In genomic region chr11:28347351-28347750, GRCh38 we compare ENCODE assay signal across 23 cellular contexts.
DNase-seq lines count a peak whose midpoint lies in the region; ATAC-seq and TF ChIP-seq lines count a peak whose summit lies in the region.
"Had no signal": no experiment of that assay in that cellular context is flagged by ENCODE, and none has a peak within 500 bp of the region (broad histone marks: within the 10 kb centered on the region; RNA-seq: fewer than 3 reads in every experiment).

No MANE protein-coding gene starts in this region.

- no peaks in the 10 kb centered on the region for H3K27me3 Mint-ChIP-seq in CD8-positive, alpha-beta T cell (ENCODE audit: low read depth)
- H3K27me3 Mint-ChIP-seq in T-helper 2 cell treated with Interferon-gamma antibody and Interleukin-4, amounts not matched to agents 5 μg/mL and 100 μg/mL, for 36 hours (ENCODE audit: low read depth): no peaks in the 10 kb centered on the region
- H3K27me3 Mint-ChIP-seq: CD4-positive, alpha-beta memory T cell had no signal

- peaks cover 5% of the 10 kb centered on the region for H3K9me3 Mint-ChIP-seq in CD8-positive, alpha-beta T cell
- H3K9me3 Mint-ChIP-seq in T-helper 2 cell treated with Interferon-gamma antibody and Interleukin-4, amounts not matched to agents 5 μg/mL and 100 μg/mL, for 36 hours: no peaks in the 10 kb centered on the region

- no peaks in the 10 kb centered on the region for H3K36me3 ChIP-seq in CD8-positive, alpha-beta T cell (ENCODE audit: insufficient read depth, low read length)
- H3K36me3 ChIP-seq: HAP-1, SJSA1 had no signal

- DNase-seq in GM03348 (ENCODE audit: low spot score) (peak; percentile 40), M059J (ENCODE audit: low read depth) (peak; percentile 43), fibroblast of mammary gland (ENCODE audit: low read depth) (peak; percentile 16), NCI-H146 (lab: John Stamatoyannopoulos, UW) (no peak)
- DNase-seq in CD8-positive, alpha-beta T cell: no peak
- no peak for DNase-seq in T-helper 2 cell treated with Interferon-gamma antibody and Interleukin-4, amounts not matched to agents 5 μg/mL and 100 μg/mL, for 36 hours (ENCODE audit: low spot score)
- DNase-seq: C1 segment of cervical spinal cord; Caco-2; CD4-positive, alpha-beta memory T cell; DMS 273 treated with DMSO at 0.1 percent for 48 hours; DMS79; NCI-H1092 treated with DMSO at 0.1 percent for 48 hours; NCI-H1436; NCI-H187 treated with DMSO at 0.1 percent for 48 hours; NCI-H2107; NCI-H524; NCI-H774; Right ventricle myocardium superior; RPMI8226 had no signal

- no peak overlapping the region for H3K27ac Mint-ChIP-seq in CD8-positive, alpha-beta T cell
- H3K27ac Mint-ChIP-seq in T-helper 2 cell treated with Interferon-gamma antibody and Interleukin-4, amounts not matched to agents 5 μg/mL and 100 μg/mL, for 36 hours: no peak overlapping the region
- H3K27ac Mint-ChIP-seq: CD4-positive, alpha-beta memory T cell had no signal

- H3K27ac ChIP-seq in CD8-positive, alpha-beta T cell (ENCODE audit: low read depth, low read length): no peak overlapping the region
- H3K27ac ChIP-seq: SJSA1 had no signal

- H3K4me3 ChIP-seq in fibroblast of mammary gland (ENCODE audit: control insufficient read depth, low read depth, low read length): no peak overlapping the region
- no peak overlapping the region for H3K4me3 ChIP-seq in CD8-positive, alpha-beta T cell (ENCODE audit: low read depth, low read length)
- H3K4me3 ChIP-seq: A549, HAP-1, SJSA1 had no signal

- no peaks in the 10 kb centered on the region for H3K36me3 Mint-ChIP-seq in CD8-positive, alpha-beta T cell
- H3K36me3 Mint-ChIP-seq in T-helper 2 cell treated with Interferon-gamma antibody and Interleukin-4, amounts not matched to agents 5 μg/mL and 100 μg/mL, for 36 hours (ENCODE audit: low read depth): no peaks in the 10 kb centered on the region
- H3K36me3 Mint-ChIP-seq: CD4-positive, alpha-beta memory T cell had no signal

- intact Hi-C loops in CD8-positive, alpha-beta T cell (cut with DNase I, micrococcal nuclease): no loop called here

- no peaks in the 10 kb centered on the region for H3K4me1 ChIP-seq in CD8-positive, alpha-beta T cell (ENCODE audit: insufficient read depth, low read length)
- H3K4me1 ChIP-seq: Caco-2, HAP-1 had no signal

- TF ChIP-seq CTCF in fibroblast of mammary gland (conservative IDR thresholded peaks at IDR 0.05; ENCODE audit: control insufficient read depth, insufficient read depth, low read depth, low read length): no peak
- no peak for TF ChIP-seq CTCF in CD8-positive, alpha-beta T cell (IDR thresholded peaks at IDR 0.05)

- POLR2A ChIA-PET in CD8-positive, alpha-beta T cell (lab: Charles Lee): no interaction called here

- ATAC-seq in CD8-positive, alpha-beta T cell: no peak
- ATAC-seq in HG03354 (IDR thresholded peaks at IDR 0.05; ENCODE audit: poor library complexity, severe bottlenecking, unreplicated experiment): no peak
- ATAC-seq: A549 had no signal

- CTCF ChIA-PET in CD8-positive, alpha-beta T cell (lab: Charles Lee): no interaction called here

- no peaks in the 10 kb centered on the region for H3K27me3 ChIP-seq in CD8-positive, alpha-beta T cell (ENCODE audit: insufficient read depth, low read length)
- H3K27me3 ChIP-seq: SJSA1 had no signal

- no peak overlapping the region for H3K4me3 Mint-ChIP-seq in CD8-positive, alpha-beta T cell
- no peak overlapping the region for H3K4me3 Mint-ChIP-seq in T-helper 2 cell treated with Interferon-gamma antibody and Interleukin-4, amounts not matched to agents 5 μg/mL and 100 μg/mL, for 36 hours
- H3K4me3 Mint-ChIP-seq: CD4-positive, alpha-beta memory T cell had no signal

- no peaks in the 10 kb centered on the region for H3K4me1 Mint-ChIP-seq in CD8-positive, alpha-beta T cell (ENCODE audit: low read depth)
- no peaks in the 10 kb centered on the region for H3K4me1 Mint-ChIP-seq in T-helper 2 cell treated with Interferon-gamma antibody and Interleukin-4, amounts not matched to agents 5 μg/mL and 100 μg/mL, for 36 hours (ENCODE audit: low read depth)
- H3K4me1 Mint-ChIP-seq: CD4-positive, alpha-beta memory T cell had no signal

- no peaks in the 10 kb centered on the region for H3K9me3 ChIP-seq in CD8-positive, alpha-beta T cell (ENCODE audit: low read length)
- H3K9me3 ChIP-seq: Caco-2, HAP-1, SJSA1 had no signal

Comparison
In these comparisons a context has a peak if more than half of its experiments do, and no peak if none do; other contexts are left out.
1. DNase-seq: peak in GM03348 (single experiment), M059J (single experiment) and fibroblast of mammary gland (single experiment); none in CD8-positive, alpha-beta T cell (0 of 7), T-helper 2 cell treated with Interferon-gamma antibody and Interleukin-4, amounts not matched to agents 5 μg/mL and 100 μg/mL, for 36 hours (single experiment) and NCI-H146 (single experiment).